Comparison of ENCODE assay signal across 8 cellular contexts in genomic region chr2:9474361-9475117, GRCh38. TPM values are rescaled to one million over a fixed set of nuclear protein-coding genes. Genes with fewer than 3 reads are reported as not detected.
DNase-seq lines count a peak whose midpoint lies in the region; ATAC-seq, FAIRE-seq and TF ChIP-seq lines count a peak whose summit lies in the region.

IAH1 (plus strand) TSS chr2:9474551; CDS start chr2:9474567, 16 bp downstream.

- peak within 1 kb of the TSS; percentile 90 for H3K9ac ChIP-seq in endothelial cell of umbilical vein (replicated peaks; ENCODE audit: extremely low read depth, insufficient read depth, low read length)

- H3K36me3 ChIP-seq in endothelial cell of umbilical vein (ENCODE audit: control insufficient read depth in 2 of 2, extremely low read depth in 1 of 2, insufficient read depth in 2 of 2, low read length in 2 of 2) = peaks cover 0 to 2% of the 10 kb centered on the region in 2 experiments

- H3K27me3 ChIP-seq in endothelial cell of umbilical vein (ENCODE audit: control insufficient read depth in 2 of 2, insufficient read depth in 2 of 2, low read length in 2 of 2) = no peaks in the 10 kb centered on the region
- H3K27me3 ChIP-seq in mononuclear cell (ENCODE audit: insufficient read depth, low read length) = no peaks in the 10 kb centered on the region

- H3K4me3 ChIP-seq in endothelial cell of umbilical vein (replicated peaks in 1 of 3; ENCODE audit: insufficient read depth in 1 of 3, low read depth in 1 of 3, low read length in 3 of 3) (peak within 1 kb of the TSS; percentile 54 to 86 (median 73)), mononuclear cell (ENCODE audit: low read length) (peak within 1 kb of the TSS; percentile 69)

- peak; percentile 79 for ATAC-seq in GM18502 (IDR thresholded peaks at IDR 0.05; ENCODE audit: poor library complexity, unreplicated experiment)
- peak; percentile 75 for ATAC-seq in HG02938 (IDR thresholded peaks at IDR 0.05; ENCODE audit: unreplicated experiment)

- dilution Hi-C loops in endothelial cell of umbilical vein (cut with MboI; ENCODE audit: extremely low pct_ligation_motif_present, low sequenced_read_pairs) = no loop called here

- no TSS peak for BruUV-seq in endothelial cell of umbilical vein (replicated peaks; lab: Mats Ljungman, UMichigan)

- no peaks in the 10 kb centered on the region for H3K9me1 ChIP-seq in endothelial cell of umbilical vein (replicated peaks; ENCODE audit: control insufficient read depth, extremely low read depth, insufficient read depth, low read length)

- no peak for FAIRE-seq in endothelial cell of umbilical vein (lab: Jason Lieb, UNC)

- TF ChIP-seq CTCF in endothelial cell of umbilical vein (IDR thresholded peaks at IDR 0.05; ENCODE audit: extremely low read depth in 1 of 2, insufficient read depth in 1 of 2, low read depth in 1 of 2, low read length in 2 of 2) = no peak

- no peaks in the 10 kb centered on the region for H4K20me1 ChIP-seq in endothelial cell of umbilical vein (replicated peaks; ENCODE audit: control insufficient read depth, extremely low read depth, insufficient read depth, low read length)

- peak within 1 kb of the TSS; percentile 81 for H2AFZ ChIP-seq in endothelial cell of umbilical vein (ENCODE audit: low read depth, low read length)

- peak; percentile 66 for TF ChIP-seq POLR2A in endothelial cell of umbilical vein (IDR thresholded peaks at IDR 0.05; ENCODE audit: low read depth, low read length)

- H3K4me2 ChIP-seq in endothelial cell of umbilical vein (ENCODE audit: insufficient read depth, low read length) = peak within 1 kb of the TSS; percentile 90

- peaks cover 17% of the 10 kb centered on the region for H3K79me2 ChIP-seq in endothelial cell of umbilical vein (ENCODE audit: control insufficient read depth, insufficient read depth, low read length)

- POLR2A ChIA-PET in endothelial cell of umbilical vein (lab: Charles Lee) = interaction anchor here (0.7 kb wide), 1 partner anchor 31 kb away, joined by 4 read pairs; no protein-coding TSS in a partner anchor

- no peaks in the 10 kb centered on the region for H3K9me3 ChIP-seq in endothelial cell of umbilical vein (replicated peaks; ENCODE audit: control insufficient read depth, insufficient read depth, low read length)
- H3K9me3 ChIP-seq in mononuclear cell (ENCODE audit: low read depth, low read length) = no peaks in the 10 kb centered on the region

- peaks cover 7% of the 10 kb centered on the region for H3K4me1 ChIP-seq in endothelial cell of umbilical vein (ENCODE audit: control insufficient read depth, extremely low read depth, insufficient read depth, low read length)
- peaks cover 33% of the 10 kb centered on the region for H3K4me1 ChIP-seq in mononuclear cell (ENCODE audit: insufficient read depth, low read length)

- peak; percentile 76 for DNase-seq in 8988T
- DNase-seq in NCI-H510A (lab: John Stamatoyannopoulos, UW) = peak; percentile 21
- peak; percentile 79 for DNase-seq in activated CD8-positive, alpha-beta memory T cell treated with anti-CD3 and anti-CD28 coated beads, Interleukin-2, amount 50 U/mL, for 4 hours
- peak; percentile 60 for DNase-seq in endothelial cell of umbilical vein (ENCODE audit: low read depth, low spot score)
- DNase-seq in stimulated activated CD8-positive, alpha-beta memory T cell treated with anti-CD3 and anti-CD28 coated beads, Interleukin-4, amount 100 ng/mL, for 1 hour (ENCODE audit: low read depth in 2 of 2, low spot score in 1 of 2) = peak; percentile 37 to 55

- CTCF ChIA-PET in endothelial cell of umbilical vein (lab: Charles Lee) = interaction anchor here (0.9 to 2.3 kb wide), 3 partner anchors 8 to 339 kb away, joined by 3 to 7 read pairs (median 5); no protein-coding TSS in a partner anchor

- intact Hi-C loops in endothelial cell of umbilical vein (cut with micrococcal nuclease) = loop anchor here (1.0 to 5.0 kb wide), 3 partner anchors 51 to 332 kb away; partner anchors contain the start of genes CPSF3 and ITGB1BP1

- H3K27ac ChIP-seq in endothelial cell of umbilical vein (ENCODE audit: insufficient read depth, low read depth, low read length) = peak within 1 kb of the TSS; percentile 70

TF ChIP-seq in endothelial cell of umbilical vein, 7 proteins besides CTCF, POLR2A, EP300 and RAD21:
- TF ChIP-seq POLR2AphosphoS5 (IDR thresholded peaks at IDR 0.05; ENCODE audit: insufficient read depth, low read depth, low read length) = peak; percentile 76
- no peak for TF ChIP-seq FOS (IDR thresholded peaks at IDR 0.05; ENCODE audit: borderline replicate concordance, insufficient read depth, low read length)
- TF ChIP-seq EZH2 (IDR thresholded peaks at IDR 0.05; ENCODE audit: borderline replicate concordance, low read depth, low read length, severe bottlenecking) = no peak

RNA-seq across cellular contexts. Expression of gene IAH1, which starts in this region (rescaled TPM):
- total RNA-seq in endothelial cell of umbilical vein = 39.9 and 44.0 TPM in 2 replicates
- 43.4 and 45.3 TPM in 2 replicates for polyA plus RNA-seq in endothelial cell of umbilical vein
- 56.5 and 60.0 TPM in 2 replicates for polyA plus RNA-seq in endothelial cell of umbilical vein (2011; cell fraction: cytosol; rRNA removed)
- polyA plus RNA-seq in endothelial cell of umbilical vein (2011; cell fraction: nucleus; rRNA removed) = 33.4 and 36.8 TPM in 2 replicates
- polyA plus RNA-seq in endothelial cell of umbilical vein (2012) = 50.7 and 51.8 TPM in 2 replicates
- 30.7 and 48.3 TPM in 2 replicates for polyA minus RNA-seq in endothelial cell of umbilical vein
- polyA minus RNA-seq in endothelial cell of umbilical vein (2011; cell fraction: cytosol; rRNA and poly(A)+ RNA removed) = 11.4 TPM
- 17.1 and 24.0 TPM in 2 replicates for polyA minus RNA-seq in endothelial cell of umbilical vein (2011; cell fraction: nucleus; rRNA and poly(A)+ RNA removed)
- total RNA-seq in mononuclear cell = 36.9 TPM

Comparison
In these comparisons a context has a peak if more than half of its experiments do, and no peak if none do; other contexts are left out.
1. Peak in every context shown above with its lines: DNase-seq, ATAC-seq, H3K4me3 ChIP-seq and H3K27ac ChIP-seq.
2. DNase-seq: peak in every context shown above with its lines; median percentile 79 in activated CD8-positive, alpha-beta memory T cell treated with anti-CD3 and anti-CD28 coated beads, Interleukin-2, amount 50 U/mL, for 4 hours; 76 in 8988T; 60 in endothelial cell of umbilical vein; 46 in stimulated activated CD8-positive, alpha-beta memory T cell treated with anti-CD3 and anti-CD28 coated beads, Interleukin-4, amount 100 ng/mL, for 1 hour; 21 in NCI-H510A.